In genomic region chr1:175134500-175134899, GRCh38 we compare ENCODE assay signal across 22 cellular contexts.
"Had no signal": no experiment of that assay in that cellular context is flagged by ENCODE, and none has a peak within 500 bp of the region (broad histone marks: within the 10 kb centered on the region; RNA-seq: fewer than 3 reads in every experiment).

No MANE protein-coding gene starts in this region.

- H3K36me3 Mint-ChIP-seq: activated naive CD4-positive, alpha-beta T cell treated with anti-CD3 and anti-CD28 coated beads, Interleukin-2, amount 50 U/mL, for 72 hours had no signal

- H3K27ac Mint-ChIP-seq: activated CD8-positive, alpha-beta T cell treated with anti-CD3 and anti-CD28 coated beads, Interleukin-2, amount 10 ng/mL, durations not matched to agents 7 days and 5 days; activated naive CD4-positive, alpha-beta T cell treated with anti-CD3 and anti-CD28 coated beads, Interleukin-2, amount 50 U/mL, for 72 hours; T-helper 1 cell treated with Interleukin-12 subunit alpha and Interleukin-12 subunit beta and Interleukin-4 antibody, amounts not matched to agents 30 μg/mL and 1 μg/mL, for 36 hours had no signal

- DNase-seq: activated CD4-positive, alpha-beta T cell treated with anti-CD3 and anti-CD28 coated beads for 48 hours; activated CD4-positive, alpha-beta T cell treated with anti-CD3 and anti-CD28 coated beads, Interleukin-2, amount 50 U/mL, for 4 hours; activated CD4-positive, CD25-positive, alpha-beta regulatory T cell treated with anti-CD3 and anti-CD28 coated beads, Interleukin-2, amount 50 U/mL, for 72 hours; activated CD8-positive, alpha-beta memory T cell treated with anti-CD3 and anti-CD28 coated beads, Interleukin-2, amount 50 U/mL, for 48 hours; activated CD8-positive, alpha-beta T cell treated with anti-CD3 and anti-CD28 coated beads, Interleukin-2, amount 10 ng/mL, durations not matched to agents 7 days and 5 days; activated effector memory CD4-positive, alpha-beta T cell treated with Interleukin-2 at 50 U/mL for 16 hours; activated naive CD4-positive, alpha-beta T cell; activated T-cell treated with anti-CD3 and anti-CD28 coated beads, Interleukin-2, amount 50 U/mL, for 1 hour; adrenal gland; cerebellar nuclear complex; colonic mucosa; MM.1S; NCI-H1105; NCI-H1436; NCI-H1694 treated with DMSO at 0.1 percent for 48 hours; NCI-H2029 treated with DMSO at 0.1 percent for 48 hours; NCI-H510A treated with DMSO at 0.1 percent for 48 hours; NCI-H69; PC-9; SHP77 treated with DMSO at 0.1 percent for 48 hours had no signal

- ATAC-seq: activated CD8-positive, alpha-beta T cell treated with anti-CD3 and anti-CD28 coated beads, Interleukin-2, amount 10 ng/mL, durations not matched to agents 7 days and 5 days had no signal

- H3K9me3 Mint-ChIP-seq: activated naive CD4-positive, alpha-beta T cell treated with anti-CD3 and anti-CD28 coated beads, Interleukin-2, amount 50 U/mL, for 72 hours; T-helper 1 cell treated with Interleukin-12 subunit alpha and Interleukin-12 subunit beta and Interleukin-4 antibody, amounts not matched to agents 30 μg/mL and 1 μg/mL, for 36 hours had no signal

- H3K4me3 Mint-ChIP-seq: activated CD8-positive, alpha-beta T cell treated with anti-CD3 and anti-CD28 coated beads, Interleukin-2, amount 10 ng/mL, durations not matched to agents 7 days and 5 days; T-helper 1 cell treated with Interleukin-12 subunit alpha and Interleukin-12 subunit beta and Interleukin-4 antibody, amounts not matched to agents 30 μg/mL and 1 μg/mL, for 36 hours had no signal
